11 cellular contexts compared by ENCODE assay signal in genomic region chr16:25143898-25144297, GRCh38. TPM values are rescaled to one million over a fixed set of nuclear protein-coding genes. Genes with fewer than 3 reads are reported as not detected.
DNase-seq lines count a peak whose midpoint lies in the region; ATAC-seq and TF ChIP-seq lines count a peak whose summit lies in the region.
"Had no signal": no experiment of that assay in that cellular context is flagged by ENCODE, and none has a peak within 500 bp of the region (broad histone marks: within the 10 kb centered on the region; RNA-seq: fewer than 3 reads in every experiment).

No MANE protein-coding gene starts in this region.

- WGBS in GM23248 (ENCODE audit: low coverage in 1 of 2, low lambda C conversion rate in 2 of 2, missing lambda C conversion rate in 2 of 2), 2 experiments = 34 to 37% methylated on average over 2 of the region's 2 CpGs

- peaks cover 19% of the 10 kb centered on the region for H3K36me3 ChIP-seq in GM23248 (ENCODE audit: low read depth)

- no peak overlapping the region for H3K27ac ChIP-seq in GM23248
- H3K27ac ChIP-seq: SK-N-MC had no signal

- no peaks in the 10 kb centered on the region for H3F3A ChIP-seq in GM23248 (ENCODE audit: insufficient read depth)

- H2AFZ ChIP-seq in GM23248 = no peak overlapping the region

- in situ Hi-C loops in GM23248 (cut with MboI) = no loop called here
- in situ Hi-C loops in astrocyte of the cerebellum (cut with HindIII; ENCODE audit: low sequenced_read_pairs) = no loop called here

- intact Hi-C loops in left colon (cut with DNase I, micrococcal nuclease) = no loop called here

- no peaks in the 10 kb centered on the region for H3K27me3 Mint-ChIP-seq in activated T-cell treated with anti-CD3 and anti-CD28 coated beads, Interleukin-2, amount 50 U/mL, for 72 hours (ENCODE audit: low read depth)
- H3K27me3 Mint-ChIP-seq: CD8-positive, alpha-beta memory T cell had no signal

- peaks cover 1 to 3% of the 10 kb centered on the region in 2 donors for H3K36me3 Mint-ChIP-seq in activated T-cell treated with anti-CD3 and anti-CD28 coated beads, Interleukin-2, amount 50 U/mL, for 72 hours (ENCODE audit: insufficient read depth in 2 of 2)

- H3K9ac ChIP-seq in GM23248 = no peak overlapping the region

- H3K27ac Mint-ChIP-seq in activated T-cell treated with anti-CD3 and anti-CD28 coated beads, Interleukin-2, amount 50 U/mL, for 72 hours = no peak overlapping the region

- no peak overlapping the region for H3K4me2 ChIP-seq in GM23248 (ENCODE audit: unreplicated experiment)

- H4K20me1 ChIP-seq in GM23248 (ENCODE audit: insufficient read depth) = no peaks in the 10 kb centered on the region

- H3K4me1 ChIP-seq in GM23248 (ENCODE audit: insufficient read depth) = no peaks in the 10 kb centered on the region

- ATAC-seq in left colon (peak; percentile 65), GM19467 (IDR thresholded peaks at IDR 0.05; ENCODE audit: unreplicated experiment) (no peak), HG03460 (IDR thresholded peaks at IDR 0.05; ENCODE audit: unreplicated experiment) (no peak)
- no peak for ATAC-seq in activated T-cell treated with anti-CD3 and anti-CD28 coated beads, Interleukin-2, amount 50 U/mL, for 72 hours (replicated peaks in 1 of 2)

- H3K9me3 ChIP-seq in GM23248 (ENCODE audit: low read depth) = no peaks in the 10 kb centered on the region

- no peaks in the 10 kb centered on the region for H3K4me1 Mint-ChIP-seq in activated T-cell treated with anti-CD3 and anti-CD28 coated beads, Interleukin-2, amount 50 U/mL, for 72 hours (ENCODE audit: low read depth)

- H3K9me3 Mint-ChIP-seq in activated T-cell treated with anti-CD3 and anti-CD28 coated beads, Interleukin-2, amount 50 U/mL, for 72 hours = no peaks in the 10 kb centered on the region
- H3K9me3 Mint-ChIP-seq: CD8-positive, alpha-beta memory T cell had no signal

- no peak for DNase-seq in AG10803 (ENCODE audit: low read depth)
- peak; percentile 33 for DNase-seq in GM23248
- no peak for DNase-seq in astrocyte of the cerebellum (ENCODE audit: low read depth)
- peak in 1 of 2 donors; percentile 16 for DNase-seq in left colon
- no peak for DNase-seq in NCI-H1436 treated with DMSO at 0.1 percent for 48 hours (lab: John Stamatoyannopoulos, UW)
- DNase-seq in activated T-cell treated with anti-CD3 and anti-CD28 coated beads, Interleukin-2, amount 50 U/mL, for 72 hours = no peak
- DNase-seq: CD8-positive, alpha-beta memory T cell; stimulated activated CD8-positive, alpha-beta memory T cell treated with anti-CD3 and anti-CD28 coated beads, Interleukin-4, amount 100 ng/mL, for 48 hours had no signal

- no peaks in the 10 kb centered on the region for H3K27me3 ChIP-seq in GM23248 (replicated peaks; ENCODE audit: insufficient read depth)

- no peaks in the 10 kb centered on the region for H3K79me2 ChIP-seq in GM23248 (ENCODE audit: insufficient read depth)

- H3K4me3 ChIP-seq in AG10803 (ENCODE audit: low read length) (no peak overlapping the region), GM23248 (no peak overlapping the region), astrocyte of the cerebellum (ENCODE audit: low read depth, low read length) (no peak overlapping the region)
- H3K4me3 ChIP-seq: SK-N-MC had no signal

- no peaks in the 10 kb centered on the region for H3K9me2 ChIP-seq in GM23248 (ENCODE audit: insufficient read depth)

- TF ChIP-seq CTCF in AG10803 (conservative IDR thresholded peaks at IDR 0.05; ENCODE audit: low read length) (peak; percentile 35), astrocyte of the cerebellum (IDR thresholded peaks at IDR 0.05; ENCODE audit: low read depth, low read length, missing control alignments) (peak; percentile 27)

- H3K4me3 Mint-ChIP-seq in activated T-cell treated with anti-CD3 and anti-CD28 coated beads, Interleukin-2, amount 50 U/mL, for 72 hours = no peak overlapping the region
- H3K4me3 Mint-ChIP-seq: CD8-positive, alpha-beta memory T cell had no signal

RNA-seq across cellular contexts. Expression of gene LCMT1, which starts 32.4 kb away (rescaled TPM):
- 30.3 and 47.6 TPM in 2 replicates for total RNA-seq in GM23248 (2014; rRNA removed; shearing (Covaris generic))
- 50.5 and 54.3 TPM in 2 replicates for polyA plus RNA-seq in GM23248 (2016; fragmentation: Nextera tagmentation; extraction: Ambion mirVana)
- 10 to 100 TPM; 43.8 to 55.8 TPM for total RNA-seq in left colon
- 10 to 100 TPM; 43.7 to 50.1 TPM for total RNA-seq in activated T-cell treated with anti-CD3 and anti-CD28 coated beads, Interleukin-2, amount 50 U/mL, for 72 hours
